In genomic region chr2:104361414-104361813, GRCh38 we compare ENCODE assay signal across 8 cellular contexts.
"Had no signal": no experiment of that assay in that cellular context is flagged by ENCODE, and none has a peak within 500 bp of the region (broad histone marks: within the 10 kb centered on the region; RNA-seq: fewer than 3 reads in every experiment).

No MANE protein-coding gene starts in this region.

- ATAC-seq: GM23338, K562 had no signal

- DNase-seq: H9, HCEC 1CT, IMR-90 had no signal

- H3K27ac Mint-ChIP-seq: GM23338, H9 had no signal

- H3K4me1 Mint-ChIP-seq: GM23338 had no signal

- H3K4me3 Mint-ChIP-seq: GM23338, H9 had no signal

- FAIRE-seq: H1, H54, HTR-8/SVneo, K562 had no signal

- H3K9me3 Mint-ChIP-seq: GM23338, H9 had no signal

- H3K4me3 ChIP-seq: GM23338, K562 had no signal
